12 cellular contexts compared by ENCODE assay signal in the genomic region with DNA sequence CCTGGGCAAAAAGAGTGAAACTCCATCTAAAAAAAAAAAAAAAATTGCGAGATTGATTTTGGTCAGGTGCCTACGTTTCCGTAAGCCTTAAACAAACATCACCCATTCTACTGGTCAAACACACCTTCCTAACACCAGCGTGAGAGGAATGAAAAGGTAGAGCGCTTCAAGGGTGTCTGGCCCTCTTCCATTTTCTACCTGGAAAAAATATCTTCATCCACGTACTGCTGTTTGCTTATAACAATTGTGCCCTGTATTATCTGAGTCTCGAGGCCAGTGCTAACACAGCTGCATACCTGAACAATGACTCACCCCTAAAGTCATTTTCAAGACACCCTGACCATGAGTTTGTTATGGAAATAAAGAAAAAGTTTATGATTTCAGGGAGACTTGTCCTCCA. TPM values are rescaled to one million over a fixed set of nuclear protein-coding genes. Genes with fewer than 3 reads are reported as not detected.
DNase-seq lines count a peak whose midpoint lies in the region; ATAC-seq and TF ChIP-seq lines count a peak whose summit lies in the region.
"Had no signal": no experiment of that assay in that cellular context is flagged by ENCODE, and none has a peak within 500 bp of the region (broad histone marks: within the 10 kb centered on the region; RNA-seq: fewer than 3 reads in every experiment).

No MANE protein-coding gene starts in this region.

- no peak overlapping the region for H2AK5ac ChIP-seq in IMR-90 (ENCODE audit: low read depth, low read length)

- H4K20me1 ChIP-seq in IMR-90 (ENCODE audit: insufficient read depth, low read length) = no peaks in the 10 kb centered on the region

- no peak overlapping the region for H2BK20ac ChIP-seq in IMR-90 (ENCODE audit: low read depth, low read length)

- no peak overlapping the region for H2AK9ac ChIP-seq in IMR-90 (replicated peaks; ENCODE audit: low read depth, low read length, poor library complexity)

- H3K27ac ChIP-seq in IMR-90 (ENCODE audit: insufficient read depth, low read length) (no peak overlapping the region), ascending aorta (peak overlapping the region in 1 of 2 donors; percentile 47), esophagus squamous epithelium (peak overlapping the region in 1 of 4 donors; percentile 22)
- H3K27ac ChIP-seq: parathyroid adenoma had no signal

- H4K5ac ChIP-seq in IMR-90 (ENCODE audit: low read depth, low read length) = no peak overlapping the region

- ATAC-seq in IMR-90 (ENCODE audit: low read depth) = peak; percentile 42
- no peak for ATAC-seq in activated T-helper 17 cell treated with anti-CD3 and anti-CD28 coated beads, Interleukin-2, amount 50 U/mL, for 72 hours (replicated peaks)
- ATAC-seq in activated CD8-positive, alpha-beta memory T cell treated with anti-CD3 and anti-CD28 coated beads, Interleukin-2, amount 10 ng/mL, durations not matched to agents 7 days and 5 days = no peak

- H2AFZ ChIP-seq in IMR-90 (replicated peaks; ENCODE audit: low read length, poor library complexity) = no peak overlapping the region
- H2AFZ ChIP-seq: parathyroid adenoma had no signal

- peak overlapping the region; percentile 25; the same call in 1 of the 2 replicates for H4K91ac ChIP-seq in IMR-90 (ENCODE audit: insufficient read depth, low read depth, low read length)

- no peaks in the 10 kb centered on the region for H3K36me3 ChIP-seq in IMR-90 (ENCODE audit: control insufficient read depth, insufficient read depth, low read length)
- H3K36me3 ChIP-seq in ascending aorta = no peaks in the 10 kb centered on the region
- H3K36me3 ChIP-seq in esophagus squamous epithelium = no peaks in the 10 kb centered on the region

- no peaks in the 10 kb centered on the region for H3K79me1 ChIP-seq in IMR-90 (ENCODE audit: low read depth in 1 of 2, low read length in 2 of 2)

- WGBS in IMR-90 (ENCODE audit: extremely low coverage in 2 of 2, insufficient read length in 1 of 2), 2 experiments = no CpG with 5 or more reads among the region's 7 CpGs
- WGBS in esophagus squamous epithelium, 2 donors = 27 to 42% methylated on average over 5 to 7 of the region's 7 CpGs

- H3K27ac Mint-ChIP-seq in activated T-helper 17 cell treated with anti-CD3 and anti-CD28 coated beads, Interleukin-2, amount 50 U/mL, for 72 hours = no peak overlapping the region
- no peak overlapping the region for H3K27ac Mint-ChIP-seq in activated CD8-positive, alpha-beta memory T cell treated with anti-CD3 and anti-CD28 coated beads, Interleukin-2, amount 10 ng/mL, durations not matched to agents 7 days and 5 days
- H3K27ac Mint-ChIP-seq: activated naive CD8-positive, alpha-beta T cell treated with anti-CD3 and anti-CD28 coated beads, Interleukin-2, amount 10 ng/mL, durations not matched to agents 7 days and 5 days had no signal

- no peak overlapping the region for H3K23ac ChIP-seq in IMR-90 (ENCODE audit: low read depth, low read length)

- H3K4me2 ChIP-seq in IMR-90 (ENCODE audit: low read depth, low read length) = no peak overlapping the region

- no peaks in the 10 kb centered on the region; the same call in 1 of the 2 replicates for H3K4me1 ChIP-seq in IMR-90 (ENCODE audit: control insufficient read depth, insufficient read depth, low read length)
- no peaks in the 10 kb centered on the region for H3K4me1 ChIP-seq in ascending aorta
- peaks cover 0 to 38% (median 9%) of the 10 kb centered on the region in 3 donors for H3K4me1 ChIP-seq in esophagus squamous epithelium
- H3K4me1 ChIP-seq: parathyroid adenoma had no signal

- H3K9ac ChIP-seq in IMR-90 (ENCODE audit: low read depth, low read length) = no peak overlapping the region
- H3K9ac ChIP-seq: parathyroid adenoma had no signal

- no TSS peak for BruUV-seq in IMR-90 (replicated peaks; lab: Mats Ljungman, UMichigan)

- dilution Hi-C loops in IMR-90 (cut with HindIII; ENCODE audit: low sequenced_read_pairs, unreplicated experiment) = no loop called here

- 0 out of 4 replicates have a peak overlapping the region, but pooled peaks of 1 of the 2 experiments have one; percentile 46 for H4K8ac ChIP-seq in IMR-90 (ENCODE audit: low read depth in 2 of 2, low read length in 2 of 2)

- DNase-seq in AG08395 (ENCODE audit: low spot score) (peak; percentile 64), IMR-90 (peak; percentile 74), ascending aorta (ENCODE audit: low spot score in 2 of 2) (no peak), kidney glomerular epithelial cell (lab: John Stamatoyannopoulos, UW) (peak; percentile 39), esophagus squamous epithelium (lab: John Stamatoyannopoulos, UW) (no peak), cerebellar nuclear complex (lab: John Stamatoyannopoulos, UW) (no peak)
- DNase-seq in activated CD8-positive, alpha-beta memory T cell treated with anti-CD3 and anti-CD28 coated beads, Interleukin-2, amount 10 ng/mL, durations not matched to agents 7 days and 5 days = no peak
- DNase-seq: activated naive CD8-positive, alpha-beta T cell treated with anti-CD3 and anti-CD28 coated beads, Interleukin-2, amount 10 ng/mL, durations not matched to agents 7 days and 5 days; CD4-positive, alpha-beta memory T cell; NCI-H2227 treated with DMSO at 0.1 percent for 48 hours had no signal

- no peak overlapping the region for H3K56ac ChIP-seq in IMR-90 (ENCODE audit: extremely low read depth, insufficient read depth, low read length)

- no peaks in the 10 kb centered on the region for H3K27me3 Mint-ChIP-seq in activated T-helper 17 cell treated with anti-CD3 and anti-CD28 coated beads, Interleukin-2, amount 50 U/mL, for 72 hours
- no peaks in the 10 kb centered on the region for H3K27me3 Mint-ChIP-seq in activated CD8-positive, alpha-beta memory T cell treated with anti-CD3 and anti-CD28 coated beads, Interleukin-2, amount 10 ng/mL, durations not matched to agents 7 days and 5 days
- H3K27me3 Mint-ChIP-seq: activated naive CD8-positive, alpha-beta T cell treated with anti-CD3 and anti-CD28 coated beads, Interleukin-2, amount 10 ng/mL, durations not matched to agents 7 days and 5 days; CD4-positive, alpha-beta memory T cell had no signal

- no peak overlapping the region for H3K4me3 Mint-ChIP-seq in activated T-helper 17 cell treated with anti-CD3 and anti-CD28 coated beads, Interleukin-2, amount 50 U/mL, for 72 hours
- H3K4me3 Mint-ChIP-seq in activated CD8-positive, alpha-beta memory T cell treated with anti-CD3 and anti-CD28 coated beads, Interleukin-2, amount 10 ng/mL, durations not matched to agents 7 days and 5 days = no peak overlapping the region
- H3K4me3 Mint-ChIP-seq: activated naive CD8-positive, alpha-beta T cell treated with anti-CD3 and anti-CD28 coated beads, Interleukin-2, amount 10 ng/mL, durations not matched to agents 7 days and 5 days; CD4-positive, alpha-beta memory T cell had no signal

- TF ChIP-seq POLR2A in IMR-90 (IDR thresholded peaks at IDR 0.05; ENCODE audit: low read depth, low read length) (no peak), esophagus squamous epithelium (IDR thresholded peaks at IDR 0.05) (no peak)

- H3K18ac ChIP-seq in IMR-90 (ENCODE audit: low read depth, low read length) = no peak overlapping the region

- H3K4ac ChIP-seq in IMR-90 (ENCODE audit: low read depth, low read length) = no peak overlapping the region

- TF ChIP-seq CTCF in IMR-90 (conservative IDR thresholded peaks at IDR 0.05; ENCODE audit: low read depth, low read length) (no peak), ascending aorta (IDR thresholded peaks at IDR 0.05) (no peak), esophagus squamous epithelium (IDR thresholded peaks at IDR 0.05) (no peak)

- no peaks in the 10 kb centered on the region for H3K9me3 Mint-ChIP-seq in activated T-helper 17 cell treated with anti-CD3 and anti-CD28 coated beads, Interleukin-2, amount 50 U/mL, for 72 hours
- H3K9me3 Mint-ChIP-seq in activated CD8-positive, alpha-beta memory T cell treated with anti-CD3 and anti-CD28 coated beads, Interleukin-2, amount 10 ng/mL, durations not matched to agents 7 days and 5 days (ENCODE audit: low read depth) = no peaks in the 10 kb centered on the region

- peaks cover 7% of the 10 kb centered on the region for H3K36me3 Mint-ChIP-seq in activated T-helper 17 cell treated with anti-CD3 and anti-CD28 coated beads, Interleukin-2, amount 50 U/mL, for 72 hours (ENCODE audit: low read depth)
- peaks cover 15% of the 10 kb centered on the region for H3K36me3 Mint-ChIP-seq in activated CD8-positive, alpha-beta memory T cell treated with anti-CD3 and anti-CD28 coated beads, Interleukin-2, amount 10 ng/mL, durations not matched to agents 7 days and 5 days

- peaks cover 7% of the 10 kb centered on the region; the same call in 1 of the 2 replicates for H3K9me1 ChIP-seq in IMR-90 (ENCODE audit: insufficient read depth, low read length)

- in situ Hi-C loops in IMR-90 (cut with MboI; ENCODE audit: low sequenced_read_pairs) = loop anchor here (10.0 kb wide), 1 partner anchor 386 kb away; no protein-coding TSS in a partner anchor

- no peak overlapping the region for H3K14ac ChIP-seq in IMR-90 (replicated peaks; ENCODE audit: low read depth, low read length)

- no peak overlapping the region for H2BK5ac ChIP-seq in IMR-90 (ENCODE audit: low read depth, low read length, poor library complexity, severe bottlenecking)

- no peak overlapping the region for H2BK15ac ChIP-seq in IMR-90 (ENCODE audit: low read depth, low read length)

- H3K4me1 Mint-ChIP-seq in activated T-helper 17 cell treated with anti-CD3 and anti-CD28 coated beads, Interleukin-2, amount 50 U/mL, for 72 hours = peaks cover 19% of the 10 kb centered on the region
- H3K4me1 Mint-ChIP-seq in activated CD8-positive, alpha-beta memory T cell treated with anti-CD3 and anti-CD28 coated beads, Interleukin-2, amount 10 ng/mL, durations not matched to agents 7 days and 5 days = peaks cover 37% of the 10 kb centered on the region

- H3K4me3 ChIP-seq in IMR-90 (ENCODE audit: insufficient read depth, low read depth, low read length) (no peak overlapping the region), ascending aorta (peak overlapping the region; percentile 10 to 28), esophagus squamous epithelium (no peak overlapping the region)

- intact Hi-C loops in IMR-90 (cut with micrococcal nuclease) = no loop called here
- intact Hi-C loops in ascending aorta (cut with DNase I) = no loop called here
- intact Hi-C loops in esophagus squamous epithelium (cut with DNase I) = no loop called here

- no peaks in the 10 kb centered on the region for H3K27me3 ChIP-seq in IMR-90 (ENCODE audit: control insufficient read depth, insufficient read depth, low read length)
- H3K27me3 ChIP-seq in ascending aorta = no peaks in the 10 kb centered on the region
- H3K27me3 ChIP-seq in esophagus squamous epithelium = no peaks in the 10 kb centered on the region

- H3K9me3 ChIP-seq in IMR-90 (ENCODE audit: control insufficient read depth, insufficient read depth, low read length) (no peaks in the 10 kb centered on the region), ascending aorta (no peaks in the 10 kb centered on the region), esophagus squamous epithelium (no peaks in the 10 kb centered on the region)

- 0 out of 2 replicates have a peak overlapping the region, but pooled peaks have one; percentile 52 for H2BK120ac ChIP-seq in IMR-90 (ENCODE audit: low read depth, low read length)

- CTCF ChIA-PET in IMR-90 (lab: Yijun Ruan, JAX) = no interaction called here
- CTCF ChIA-PET in activated CD8-positive, alpha-beta memory T cell treated with anti-CD3 and anti-CD28 coated beads, Interleukin-2, amount 10 ng/mL, durations not matched to agents 7 days and 5 days (lab: Charles Lee) = no interaction called here

- TF ChIP-seq RAD21 in IMR-90 (IDR thresholded peaks at IDR 0.05; ENCODE audit: low read length) = no peak

- POLR2A ChIA-PET in IMR-90 (lab: Charles Lee; ENCODE audit: unreplicated experiment) = no interaction called here

RNA-seq across cellular contexts. Expression of gene TMSB4X, which starts 13.9 kb away (rescaled TPM):
- total RNA-seq in IMR-90 (2012; rRNA removed) = 9,222 and 11,116 TPM in 2 replicates
- polyA plus RNA-seq in IMR-90 (2012; rRNA removed) = 4,133 and 4,648 TPM in 2 replicates
- polyA plus RNA-seq in IMR-90 (2012; cell fraction: cytosol; rRNA removed) = 4,164 and 9,036 TPM in 2 replicates
- polyA plus RNA-seq in IMR-90 (2012; cell fraction: nucleus; rRNA removed; ENCODE audit: low replicate concordance) = 567 and 1,669 TPM in 2 replicates
- 2,397 TPM for total RNA-seq in ascending aorta
- 1,000 to 10,000 TPM in 2 of 4 donors, 100 to 1,000 TPM in 2; 435 to 1,751 (median 1,260) TPM for total RNA-seq in esophagus squamous epithelium
- 1,000 to 10,000 TPM; 6,631 to 7,873 TPM for total RNA-seq in activated T-helper 17 cell treated with anti-CD3 and anti-CD28 coated beads, Interleukin-2, amount 50 U/mL, for 72 hours
- 1,000 to 10,000 TPM; 6,072 to 7,639 TPM for total RNA-seq in activated CD8-positive, alpha-beta memory T cell treated with anti-CD3 and anti-CD28 coated beads, Interleukin-2, amount 10 ng/mL, durations not matched to agents 7 days and 5 days

RNA-seq across cellular contexts. Expression of gene FAM9C, which starts 55.6 kb away (rescaled TPM):
- total RNA-seq in IMR-90 (2012; rRNA removed) (not detected in 2 replicates), ascending aorta (not detected), esophagus squamous epithelium (not detected)
- not detected in 2 replicates for polyA plus RNA-seq in IMR-90 (2012; rRNA removed)
- not detected in 2 replicates for polyA plus RNA-seq in IMR-90 (2012; cell fraction: cytosol; rRNA removed)
- not detected in 2 replicates for polyA plus RNA-seq in IMR-90 (2012; cell fraction: nucleus; rRNA removed; ENCODE audit: low replicate concordance)
- under 1 TPM in 1 of 2 donors, not detected in 1; 0.21 TPM for total RNA-seq in activated T-helper 17 cell treated with anti-CD3 and anti-CD28 coated beads, Interleukin-2, amount 50 U/mL, for 72 hours
- total RNA-seq in activated CD8-positive, alpha-beta memory T cell treated with anti-CD3 and anti-CD28 coated beads, Interleukin-2, amount 10 ng/mL, durations not matched to agents 7 days and 5 days = not detected
- total RNA-seq: activated naive CD8-positive, alpha-beta T cell treated with anti-CD3 and anti-CD28 coated beads, Interleukin-2, amount 10 ng/mL, durations not matched to agents 7 days and 5 days; CD4-positive, alpha-beta memory T cell had no signal

Comparison
In these comparisons a context has a peak if more than half of its experiments do, and no peak if none do; other contexts are left out.
1. DNase-seq: peak in AG08395 (single experiment), IMR-90 (single experiment) and kidney glomerular epithelial cell (single experiment); none in ascending aorta (0 of 2), esophagus squamous epithelium (single experiment), cerebellar nuclear complex (0 of 2) and activated CD8-positive, alpha-beta memory T cell treated with anti-CD3 and anti-CD28 coated beads, Interleukin-2, amount 10 ng/mL, durations not matched to agents 7 days and 5 days (single experiment).
2. H3K4me3 ChIP-seq: peak in ascending aorta (2 of 2); none in IMR-90 (single experiment) and esophagus squamous epithelium (0 of 4).